9 cellular contexts compared by ENCODE assay signal in genomic region chr6:80143312-80143960, GRCh38. TPM values are rescaled to one million over a fixed set of nuclear protein-coding genes. Genes with fewer than 3 reads are reported as not detected.
DNase-seq lines count a peak whose midpoint lies in the region; ATAC-seq, FAIRE-seq and TF ChIP-seq lines count a peak whose summit lies in the region.
"Had no signal": no experiment of that assay in that cellular context is flagged by ENCODE, and none has a peak within 500 bp of the region (broad histone marks: within the 10 kb centered on the region; RNA-seq: fewer than 3 reads in every experiment).

No MANE protein-coding gene starts in this region.

- in situ Hi-C loops in K562 (cut with MboI) = no loop called here

- no peaks in the 10 kb centered on the region for H3K79me2 ChIP-seq in K562 (ENCODE audit: control insufficient read depth, insufficient read depth, low read length)

- 20% methylated on average over 3 of the region's 3 CpGs for WGBS in K562 (ENCODE audit: insufficient coverage, low coverage, missing lambda C conversion rate)

- TF ChIP-seq POLR2A in K562 (conservative IDR thresholded peaks at IDR 0.05) (no peak), uterus (IDR thresholded peaks at IDR 0.05) (no peak)

- FAIRE-seq in K562 (lab: Jason Lieb, UNC) = no peak

- H3K9me3 ChIP-seq in K562 (replicated peaks; ENCODE audit: control insufficient read depth, insufficient read depth, low read depth, low read length) (no peaks in the 10 kb centered on the region), uterus (no peaks in the 10 kb centered on the region)

- ATAC-seq in Right ventricle myocardium inferior (peak; percentile 62), K562 (no peak)

- CTCF ChIA-PET in K562 (lab: Yijun Ruan, JAX; ENCODE audit: low intra/inter-chr PET ratio) = no interaction called here

- TF ChIP-seq CTCF in K562 (IDR thresholded peaks at IDR 0.05 in 2 of 3, conservative IDR thresholded peaks at IDR 0.05 in 1 of 3; ENCODE audit: insufficient read depth in 2 of 3, low read depth in 1 of 3, low read length in 3 of 3) (no peak), uterus (IDR thresholded peaks at IDR 0.05) (no peak)

- H2AFZ ChIP-seq in K562 (ENCODE audit: low read depth, low read length) = no peak overlapping the region

- DNase-seq in Right ventricle myocardium inferior (ENCODE audit: missing footprints) = peak; percentile 45
- DNase-seq in cardiac septum (ENCODE audit: low spot score) = no peak
- no peak for DNase-seq in K562 (ENCODE audit: extremely low read depth in 1 of 4, low spot score in 3 of 4)
- DNase-seq in kidney glomerular epithelial cell (lab: John Stamatoyannopoulos, UW) = peak; percentile 77
- DNase-seq in uterus = peak; percentile 57 to 62
- no peak for DNase-seq in activated T-cell treated with anti-CD3 and anti-CD28 coated beads, Interleukin-2, amount 50 U/mL, for 1 hour
- no peak for DNase-seq in NCI-H2227 treated with DMSO at 0.1 percent for 48 hours (lab: John Stamatoyannopoulos, UW)
- no peak for DNase-seq in NK-92 treated with Interleukin-12 subunit alpha and Interleukin-12 subunit beta, amount 100 ng/mL, for 24 hours (lab: John Stamatoyannopoulos, UW)

- H3K4me2 ChIP-seq in K562 (ENCODE audit: insufficient read depth, low read length) = no peak overlapping the region

- POLR2A ChIA-PET in K562 (lab: Yijun Ruan, JAX) = no interaction called here

- no TSS peak for BruUV-seq in K562 (replicated peaks; lab: Mats Ljungman, UMichigan)

- H3K27ac ChIP-seq in K562 (ENCODE audit: extremely low read depth, low read depth, low read length) = no peak overlapping the region
- H3K27ac ChIP-seq in uterus = peak overlapping the region in 1 of 2 donors; percentile 34
- H3K27ac ChIP-seq: C4-2B had no signal

- H3K9ac ChIP-seq in K562 (ENCODE audit: insufficient read depth in 1 of 2, low read depth in 2 of 2, low read length in 2 of 2) = no peak overlapping the region

- no peaks in the 10 kb centered on the region for H4K20me1 ChIP-seq in K562 (replicated peaks; ENCODE audit: control insufficient read depth, insufficient read depth, low read length)

- TF ChIP-seq RAD21 in K562 (CRISPR knock-in tag; conservative IDR thresholded peaks at IDR 0.05 in 1 of 2, IDR thresholded peaks at IDR 0.05 in 1 of 2) = no peak

- intact Hi-C loops in Right ventricle myocardium inferior (cut with DNase I) (loop anchor here (5.0 kb wide), 1 partner anchor 69 kb away; no protein-coding TSS in a partner anchor), cardiac septum (cut with DNase I) (no loop called here), K562 (cut with micrococcal nuclease) (no loop called here), uterus (cut with DNase I; ENCODE audit: low total_unique reads) (no loop called here)

- H3K27me3 ChIP-seq in K562 (ENCODE audit: control insufficient read depth in 2 of 2, insufficient read depth in 2 of 2, low read length in 2 of 2) (no peaks in the 10 kb centered on the region), uterus (no peaks in the 10 kb centered on the region)

- no peaks in the 10 kb centered on the region for H3K9me1 ChIP-seq in K562 (ENCODE audit: control insufficient read depth, insufficient read depth, low read length)

- TF ChIP-seq EP300 in K562 (IDR thresholded peaks at IDR 0.05; ENCODE audit: low read length) = no peak

- H3K4me3 ChIP-seq in K562 (no peak overlapping the region), uterus (no peak overlapping the region)

- no peaks in the 10 kb centered on the region for H3K36me3 ChIP-seq in K562 (ENCODE audit: control insufficient read depth, insufficient read depth, low read length)
- no peaks in the 10 kb centered on the region for H3K36me3 ChIP-seq in uterus

- H3K4me1 ChIP-seq in K562 (replicated peaks in 1 of 2; ENCODE audit: control insufficient read depth in 2 of 2, insufficient read depth in 2 of 2, low read length in 2 of 2) (no peaks in the 10 kb centered on the region), uterus (peaks cover 6 to 15% of the 10 kb centered on the region in 2 donors)

TF ChIP-seq in K562, 482 proteins besides CTCF, POLR2A, EP300 and RAD21:
- TF ChIP-seq ZNF3 (CRISPR knock-in tag; IDR thresholded peaks at IDR 0.05) (no peak), NFIC (IDR thresholded peaks at IDR 0.05) (0 out of 2 replicates have a peak, but pooled peaks have one; percentile 13)

RNA-seq across cellular contexts. Expression of gene BCKDHB, which starts 37.0 kb away (rescaled TPM):
- total RNA-seq in Right ventricle myocardium inferior (28.5 TPM), cardiac septum (23.8 TPM), K562 (2014; rRNA removed) (7.2 TPM in 2 replicates), K562 (2014; rRNA removed; fragmentation: Illumina TruSeq; extraction: Trizol) (9.1 and 10.3 TPM in 2 replicates), K562 (2015; rRNA removed; fragmentation: Illumina TruSeq; extraction: Trizol) (6.4 and 6.9 TPM in 2 replicates), K562 (2021) (9.4 and 10.1 TPM in 2 replicates), uterus (10 to 100 TPM in 2 of 4 donors, 1 to 10 TPM in 2; 7.2 to 35.5 (median 13.2) TPM)
- 15.1 and 26.8 TPM in 2 replicates for total RNA-seq in K562 (2011; cell fraction: chromatin; rRNA removed; ENCODE audit: low replicate concordance)
- 3.8 and 5.3 TPM in 2 replicates for total RNA-seq in K562 (2011; cell fraction: nucleolus; rRNA removed)
- 10.4 and 16.3 TPM in 2 replicates for total RNA-seq in K562 (2011; cell fraction: nucleoplasm; rRNA removed)
- polyA plus RNA-seq in K562 (2011; rRNA removed) (11.0 and 23.7 TPM in 2 replicates), K562 (2014; fragmentation: Illumina TruSeq; extraction: Trizol) (6.9 and 7.5 TPM in 2 replicates), K562 (2014; fragmentation: Nextera tagmentation; extraction: Ambion mirVana) (1 to 10 TPM; 4.1 to 4.4 TPM), K562 (2014; rRNA removed) (9.6 and 10.3 TPM in 2 replicates)
- polyA plus RNA-seq in K562 (2011; cell fraction: cytosol; rRNA removed) = 5.7 and 7.2 TPM in 2 replicates
- 10.3 and 11.8 TPM in 2 replicates for polyA plus RNA-seq in K562 (2011; cell fraction: nucleus; rRNA removed)
- 6.4 and 6.8 TPM in 2 replicates for polyA plus RNA-seq in K562 (2012)
- polyA minus RNA-seq in K562 (2011; rRNA and poly(A)+ RNA removed) = 11.6 and 15.7 TPM in 2 replicates
- polyA minus RNA-seq in K562 (2011; cell fraction: cytosol; rRNA and poly(A)+ RNA removed) = 1.8 and 6.2 TPM in 2 replicates
- polyA minus RNA-seq in K562 (2011; cell fraction: nucleus; rRNA and poly(A)+ RNA removed) = 16.4 and 22.9 TPM in 2 replicates

Comparison
In these comparisons a context has a peak if more than half of its experiments do, and no peak if none do; other contexts are left out.
1. DNase-seq: peak in Right ventricle myocardium inferior (single experiment), kidney glomerular epithelial cell (single experiment) and uterus (2 of 2); none in cardiac septum (single experiment), K562 (0 of 4), activated T-cell treated with anti-CD3 and anti-CD28 coated beads, Interleukin-2, amount 50 U/mL, for 1 hour (single experiment), NCI-H2227 treated with DMSO at 0.1 percent for 48 hours (single experiment) and NK-92 treated with Interleukin-12 subunit alpha and Interleukin-12 subunit beta, amount 100 ng/mL, for 24 hours (single experiment).